In genomic region chr4:128812360-128812958, GRCh38 we compare ENCODE assay signal across 8 cellular contexts. TPM values are rescaled to one million over a fixed set of nuclear protein-coding genes. Genes with fewer than 3 reads are reported as not detected.
DNase-seq lines count a peak whose midpoint lies in the region; ATAC-seq, FAIRE-seq and TF ChIP-seq lines count a peak whose summit lies in the region.

No MANE protein-coding gene starts in this region.

- ATAC-seq in A549 (peak in 1 of 2 experiments; percentile 13; a peak in 4 of 6 replicates), HG02623 (IDR thresholded peaks at IDR 0.05; ENCODE audit: unreplicated experiment) (peak; percentile 1)
- ATAC-seq in activated CD8-positive, alpha-beta T cell treated with anti-CD3 and anti-CD28 coated beads for 36 hours = peak; percentile 5
- ATAC-seq in naive thymus-derived CD8-positive, alpha-beta T cell = peak; percentile 4 to 7

- H3K27me3 Mint-ChIP-seq in activated CD8-positive, alpha-beta T cell treated with anti-CD3 and anti-CD28 coated beads for 36 hours = no peaks in the 10 kb centered on the region
- no peaks in the 10 kb centered on the region for H3K27me3 Mint-ChIP-seq in naive thymus-derived CD8-positive, alpha-beta T cell

- CTCF ChIA-PET in A549 (lab: Yijun Ruan, JAX) = interaction anchor here (0.6 to 1.3 kb wide), 7 partner anchors 9 to 385 kb away, joined by 3 to 5 read pairs (median 3); no protein-coding TSS in a partner anchor
- CTCF ChIA-PET in activated CD8-positive, alpha-beta T cell treated with anti-CD3 and anti-CD28 coated beads for 36 hours (lab: Charles Lee) = interaction anchor here (1.0 to 4.8 kb wide), 9 partner anchors 9 to 751 kb away, joined by 3 to 26 read pairs (median 5); partner anchors contain the start of gene LARP1B

- H3K27me3 ChIP-seq in esophagus squamous epithelium (no peaks in the 10 kb centered on the region), uterus (no peaks in the 10 kb centered on the region)

- intact Hi-C loops in activated CD8-positive, alpha-beta T cell treated with anti-CD3 and anti-CD28 coated beads for 36 hours (cut with micrococcal nuclease) = loop anchor here (5.0 to 10.0 kb wide), 3 partner anchors 50 to 525 kb away; partner anchors contain the start of genes C4orf33, PGRMC2 and SCLT1
- intact Hi-C loops in esophagus squamous epithelium (cut with DNase I) (no loop called here), uterus (cut with DNase I; ENCODE audit: low total_unique reads) (loop anchor here (5.0 kb wide), 1 partner anchor 360 kb away; no protein-coding TSS in a partner anchor)

- TF ChIP-seq POLR2A in A549 (IDR thresholded peaks at IDR 0.05; ENCODE audit: low read length) = no peak
- TF ChIP-seq POLR2A in esophagus squamous epithelium (IDR thresholded peaks at IDR 0.05) = no peak
- no peak for TF ChIP-seq POLR2A in uterus (IDR thresholded peaks at IDR 0.05)

- DNase-seq in A549 (ENCODE audit: low read depth in 1 of 2, low spot score in 1 of 2) (peak; percentile 34 to 62), GM04504 (ENCODE audit: low read depth) (peak; percentile 55), NCI-H1105 treated with DMSO at 0.1 percent for 48 hours (lab: John Stamatoyannopoulos, UW) (peak; percentile 42), esophagus squamous epithelium (lab: John Stamatoyannopoulos, UW) (no peak), uterus (no peak)
- peak; percentile 59 for DNase-seq in activated CD8-positive, alpha-beta T cell treated with anti-CD3 and anti-CD28 coated beads for 36 hours
- DNase-seq in naive thymus-derived CD8-positive, alpha-beta T cell = peak in 2 of 10 donors; percentile 15 to 17

- peaks cover 21% of the 10 kb centered on the region for H3K36me3 Mint-ChIP-seq in activated CD8-positive, alpha-beta T cell treated with anti-CD3 and anti-CD28 coated beads for 36 hours (ENCODE audit: low read depth)
- H3K36me3 Mint-ChIP-seq in naive thymus-derived CD8-positive, alpha-beta T cell = peaks cover 0 to 13% (median 0%) of the 10 kb centered on the region in 3 donors

- H3K4me1 ChIP-seq in A549 (peaks cover 43% of the 10 kb centered on the region), esophagus squamous epithelium (peaks cover 3 to 27% (median 6%) of the 10 kb centered on the region in 3 donors), uterus (no peaks in the 10 kb centered on the region)

- H3K36me3 ChIP-seq in esophagus squamous epithelium = no peaks in the 10 kb centered on the region
- H3K36me3 ChIP-seq in uterus = no peaks in the 10 kb centered on the region

- FAIRE-seq in A549 (lab: Jason Lieb, UNC) = no peak

- H3K4me3 ChIP-seq in A549 (peak overlapping the region; percentile 85), esophagus squamous epithelium (peak overlapping the region; percentile 71 to 74 (median 72)), uterus (peak overlapping the region; percentile 93 to 96)

- TF ChIP-seq CTCF in A549 (IDR thresholded peaks at IDR 0.05) = no peak
- TF ChIP-seq CTCF in activated CD8-positive, alpha-beta T cell treated with anti-CD3 and anti-CD28 coated beads for 36 hours (IDR thresholded peaks at IDR 0.05) = no peak
- TF ChIP-seq CTCF in esophagus squamous epithelium (IDR thresholded peaks at IDR 0.05) = no peak
- no peak for TF ChIP-seq CTCF in uterus (IDR thresholded peaks at IDR 0.05)

- 0 out of 5 replicates have a peak, but pooled peaks of 1 of the 2 experiments have one; percentile 1 for TF ChIP-seq RAD21 in A549 (conservative IDR thresholded peaks at IDR 0.05 in 1 of 2, IDR thresholded peaks at IDR 0.05 in 1 of 2)

- WGBS in A549 (ENCODE audit: missing lambda C conversion rate) = 0% methylated on average over 21 of the region's 48 CpGs
- WGBS in esophagus squamous epithelium, 2 donors = 0% methylated on average over 7 to 36 of the region's 48 CpGs

- POLR2A ChIA-PET in A549 (lab: Yijun Ruan, JAX) = interaction anchor here (0.7 to 3.9 kb wide), 16 partner anchors 9 to 847 kb away, joined by 3 to 28 read pairs (median 3); partner anchors contain the start of gene ABHD18
- POLR2A ChIA-PET in activated CD8-positive, alpha-beta T cell treated with anti-CD3 and anti-CD28 coated beads for 36 hours (lab: Charles Lee) = interaction anchor here (0.8 to 2.1 kb wide), 15 partner anchors 9 to 524 kb away, joined by 3 to 15 read pairs (median 3); partner anchors contain the start of genes C4orf33, PGRMC2 and SCLT1
- POLR2A ChIA-PET in naive thymus-derived CD8-positive, alpha-beta T cell (lab: Charles Lee) = interaction anchor here (0.6 to 1.7 kb wide), 8 partner anchors 9 to 847 kb away, joined by 3 to 11 read pairs (median 6); partner anchors contain the start of genes ABHD18, C4orf33 and PGRMC2

- no peaks in the 10 kb centered on the region for H3K9me3 ChIP-seq in A549
- no peaks in the 10 kb centered on the region for H3K9me3 ChIP-seq in esophagus squamous epithelium
- H3K9me3 ChIP-seq in uterus = no peaks in the 10 kb centered on the region

- peak overlapping the region; percentile 96 to 100 for H3K27ac ChIP-seq in A549
- H3K27ac ChIP-seq in esophagus squamous epithelium = peak overlapping the region; percentile 82 to 99 (median 90)
- peak overlapping the region; percentile 94 to 96 for H3K27ac ChIP-seq in uterus

- peaks cover 35% of the 10 kb centered on the region for H3K4me1 Mint-ChIP-seq in activated CD8-positive, alpha-beta T cell treated with anti-CD3 and anti-CD28 coated beads for 36 hours (ENCODE audit: low read depth)
- H3K4me1 Mint-ChIP-seq in naive thymus-derived CD8-positive, alpha-beta T cell = peaks cover 14 to 52% (median 40%) of the 10 kb centered on the region in 4 donors

- TF ChIP-seq EP300 in A549 (IDR thresholded peaks at IDR 0.05) = no peak

- H3K4me2 ChIP-seq in A549 = peak overlapping the region; percentile 95

- H3K4me3 Mint-ChIP-seq in activated CD8-positive, alpha-beta T cell treated with anti-CD3 and anti-CD28 coated beads for 36 hours = peak overlapping the region; percentile 83
- peak overlapping the region; percentile 56 to 93 (median 84) for H3K4me3 Mint-ChIP-seq in naive thymus-derived CD8-positive, alpha-beta T cell

- no peaks in the 10 kb centered on the region for H3K9me3 Mint-ChIP-seq in activated CD8-positive, alpha-beta T cell treated with anti-CD3 and anti-CD28 coated beads for 36 hours
- H3K9me3 Mint-ChIP-seq in naive thymus-derived CD8-positive, alpha-beta T cell = peaks cover 0 to 2% (median 0%) of the 10 kb centered on the region in 9 donors

- peak overlapping the region; percentile 95 for H3K27ac Mint-ChIP-seq in activated CD8-positive, alpha-beta T cell treated with anti-CD3 and anti-CD28 coated beads for 36 hours
- H3K27ac Mint-ChIP-seq in naive thymus-derived CD8-positive, alpha-beta T cell = peak overlapping the region; percentile 40 to 94 (median 67)

TF ChIP-seq in A549, 52 proteins besides CTCF, POLR2A, EP300 and RAD21:
- TF ChIP-seq HOXA7 (CRISPR knock-in tag; IDR thresholded peaks at IDR 0.05) (no peak), HEYL (CRISPR knock-in tag; IDR thresholded peaks at IDR 0.05) (no peak), SREBF2 (IDR thresholded peaks at IDR 0.05) (no peak), FOXS1 (CRISPR knock-in tag; IDR thresholded peaks at IDR 0.05) (no peak), FOSL2 (IDR thresholded peaks at IDR 0.05) (no peak), FOSL2 (CRISPR knock-in tag; IDR thresholded peaks at IDR 0.05) (no peak), NFE2L2 (conservative IDR thresholded peaks at IDR 0.05; ENCODE audit: low read length) (no peak), TP53 (CRISPR knock-in tag; IDR thresholded peaks at IDR 0.05) (0 out of 2 replicates have a peak, but pooled peaks have one; percentile 39)

RNA-seq across cellular contexts. Expression of gene JADE1, which starts 3.0 kb away (rescaled TPM):
- polyA plus RNA-seq in A549 (2011; rRNA removed) (46.7 and 54.6 TPM in 2 replicates), A549 (2017; fragmentation: RNase III; extraction: RNeasy Plus Mini Kit Qiagen cat#74134 plus additional on column Dnase treatment) (21.7 to 25.1 TPM (median 23.7 TPM) in 3 replicates)
- 13.9 and 16.6 TPM in 2 replicates for polyA plus RNA-seq in A549 (2012; cell fraction: cytosol; rRNA removed)
- 22.4 and 32.8 TPM in 2 replicates for polyA plus RNA-seq in A549 (2012; cell fraction: nucleus; rRNA removed)
- 74.8 and 83.3 TPM in 2 replicates for polyA minus RNA-seq in A549 (2011; rRNA and poly(A)+ RNA removed)
- total RNA-seq in activated CD8-positive, alpha-beta T cell treated with anti-CD3 and anti-CD28 coated beads for 36 hours = 10 to 100 TPM; 30.5 to 31.6 TPM
- total RNA-seq in esophagus squamous epithelium (10 to 100 TPM in 2 of 4 donors, 1 to 10 TPM in 2; 3.6 to 27.1 (median 8.3) TPM), uterus (10 to 100 TPM; 18.7 to 50.2 (median 35.7) TPM)
- total RNA-seq in naive thymus-derived CD8-positive, alpha-beta T cell = 10 to 100 TPM; 61.2 to 65.7 TPM
- polyA plus RNA-seq in naive thymus-derived CD8-positive, alpha-beta T cell = 10 to 100 TPM; 45.8 to 52.8 (median 47.8) TPM

Comparison
In these comparisons a context has a peak if more than half of its experiments do, and no peak if none do; other contexts are left out.
1. DNase-seq: peak in A549 (2 of 2), GM04504 (single experiment), NCI-H1105 treated with DMSO at 0.1 percent for 48 hours (single experiment) and activated CD8-positive, alpha-beta T cell treated with anti-CD3 and anti-CD28 coated beads for 36 hours (single experiment); none in esophagus squamous epithelium (single experiment) and uterus (0 of 2).
2. Peak in every context shown above with its lines, with median percentiles within 50 percentile points of each other: H3K27ac ChIP-seq and H3K4me3 ChIP-seq.